1 cellular context compared by ENCODE assay signal in genomic region chr9:87569008-87569908, GRCh38.
TF ChIP-seq lines count a peak whose summit lies in the region.

No MANE protein-coding gene starts in this region.

TF ChIP-seq in GM23338, 12 proteins besides CTCF, POLR2A, EP300 and RAD21 (continued from another document):
- TF ChIP-seq, protein P1, sequence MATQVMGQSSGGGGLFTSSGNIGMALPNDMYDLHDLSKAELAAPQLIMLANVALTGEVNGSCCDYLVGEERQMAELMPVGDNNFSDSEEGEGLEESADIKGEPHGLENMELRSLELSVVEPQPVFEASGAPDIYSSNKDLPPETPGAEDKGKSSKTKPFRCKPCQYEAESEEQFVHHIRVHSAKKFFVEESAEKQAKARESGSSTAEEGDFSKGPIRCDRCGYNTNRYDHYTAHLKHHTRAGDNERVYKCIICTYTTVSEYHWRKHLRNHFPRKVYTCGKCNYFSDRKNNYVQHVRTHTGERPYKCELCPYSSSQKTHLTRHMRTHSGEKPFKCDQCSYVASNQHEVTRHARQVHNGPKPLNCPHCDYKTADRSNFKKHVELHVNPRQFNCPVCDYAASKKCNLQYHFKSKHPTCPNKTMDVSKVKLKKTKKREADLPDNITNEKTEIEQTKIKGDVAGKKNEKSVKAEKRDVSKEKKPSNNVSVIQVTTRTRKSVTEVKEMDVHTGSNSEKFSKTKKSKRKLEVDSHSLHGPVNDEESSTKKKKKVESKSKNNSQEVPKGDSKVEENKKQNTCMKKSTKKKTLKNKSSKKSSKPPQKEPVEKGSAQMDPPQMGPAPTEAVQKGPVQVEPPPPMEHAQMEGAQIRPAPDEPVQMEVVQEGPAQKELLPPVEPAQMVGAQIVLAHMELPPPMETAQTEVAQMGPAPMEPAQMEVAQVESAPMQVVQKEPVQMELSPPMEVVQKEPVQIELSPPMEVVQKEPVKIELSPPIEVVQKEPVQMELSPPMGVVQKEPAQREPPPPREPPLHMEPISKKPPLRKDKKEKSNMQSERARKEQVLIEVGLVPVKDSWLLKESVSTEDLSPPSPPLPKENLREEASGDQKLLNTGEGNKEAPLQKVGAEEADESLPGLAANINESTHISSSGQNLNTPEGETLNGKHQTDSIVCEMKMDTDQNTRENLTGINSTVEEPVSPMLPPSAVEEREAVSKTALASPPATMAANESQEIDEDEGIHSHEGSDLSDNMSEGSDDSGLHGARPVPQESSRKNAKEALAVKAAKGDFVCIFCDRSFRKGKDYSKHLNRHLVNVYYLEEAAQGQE (IDR thresholded peaks at IDR 0.05; ENCODE audit: unreplicated experiment), result no peak
- TF ChIP-seq, protein P2, sequence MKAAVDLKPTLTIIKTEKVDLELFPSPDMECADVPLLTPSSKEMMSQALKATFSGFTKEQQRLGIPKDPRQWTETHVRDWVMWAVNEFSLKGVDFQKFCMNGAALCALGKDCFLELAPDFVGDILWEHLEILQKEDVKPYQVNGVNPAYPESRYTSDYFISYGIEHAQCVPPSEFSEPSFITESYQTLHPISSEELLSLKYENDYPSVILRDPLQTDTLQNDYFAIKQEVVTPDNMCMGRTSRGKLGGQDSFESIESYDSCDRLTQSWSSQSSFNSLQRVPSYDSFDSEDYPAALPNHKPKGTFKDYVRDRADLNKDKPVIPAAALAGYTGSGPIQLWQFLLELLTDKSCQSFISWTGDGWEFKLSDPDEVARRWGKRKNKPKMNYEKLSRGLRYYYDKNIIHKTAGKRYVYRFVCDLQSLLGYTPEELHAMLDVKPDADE (IDR thresholded peaks at IDR 0.05), result no peak
- no peak for TF ChIP-seq ZNF331 (CRISPR knock-in tag; IDR thresholded peaks at IDR 0.05; ENCODE audit: low read depth)
- TF ChIP-seq ZNF114 (CRISPR knock-in tag; IDR thresholded peaks at IDR 0.05), result no peak
- TF ChIP-seq POLR2AphosphoS5 (IDR thresholded peaks at IDR 0.05; ENCODE audit: low read depth), result no peak
- TF ChIP-seq EZH2 (IDR thresholded peaks at IDR 0.05; ENCODE audit: low read depth, unreplicated experiment), result no peak
- no peak for TF ChIP-seq EZH2phosphoT487 (IDR thresholded peaks at IDR 0.05; ENCODE audit: unreplicated experiment)
- no peak for TF ChIP-seq NANOG (IDR thresholded peaks at IDR 0.05; ENCODE audit: borderline replicate concordance)
